ENCODE assay signal across 8 cellular contexts in genomic region chrX:78945186-78945912, GRCh38. TPM values are rescaled to one million over a fixed set of nuclear protein-coding genes. Genes with fewer than 3 reads are reported as not detected.
DNase-seq lines count a peak whose midpoint lies in the region; ATAC-seq lines count a peak whose summit lies in the region.

Gene P2RY10 (plus strand): TSS chrX:78945391. CDS start chrX:78960521, 15,130 bp downstream.

- H3K27ac Mint-ChIP-seq in activated naive CD8-positive, alpha-beta T cell treated with anti-CD3 and anti-CD28 coated beads for 36 hours = peak within 1 kb of the TSS; percentile 97

- intact Hi-C loops in left ventricle myocardium superior (cut with micrococcal nuclease) = no loop called here

- no peaks in the 10 kb centered on the region for H3K27me3 Mint-ChIP-seq in activated naive CD8-positive, alpha-beta T cell treated with anti-CD3 and anti-CD28 coated beads for 36 hours

- DNase-seq in activated naive CD8-positive, alpha-beta T cell treated with anti-CD3 and anti-CD28 coated beads for 36 hours = no peak
- DNase-seq in left ventricle myocardium superior = no peak
- no peak for DNase-seq in foreskin melanocyte
- DNase-seq in hypothalamus (lab: John Stamatoyannopoulos, UW) = no peak
- no peak for DNase-seq in AG20443 (ENCODE audit: low spot score)

- H3K36me3 Mint-ChIP-seq in activated naive CD8-positive, alpha-beta T cell treated with anti-CD3 and anti-CD28 coated beads for 36 hours = peaks cover 33% of the 10 kb centered on the region

- peak within 1 kb of the TSS; percentile 95 for H3K4me3 Mint-ChIP-seq in activated naive CD8-positive, alpha-beta T cell treated with anti-CD3 and anti-CD28 coated beads for 36 hours

- H3K4me1 Mint-ChIP-seq in activated naive CD8-positive, alpha-beta T cell treated with anti-CD3 and anti-CD28 coated beads for 36 hours = peaks cover 46% of the 10 kb centered on the region

- no peaks in the 10 kb centered on the region for H3K9me3 ChIP-seq in KOPT-K1 (ENCODE audit: insufficient read depth, low read length, poor library complexity, severe bottlenecking)

- H3K36me3 ChIP-seq in KOPT-K1 (ENCODE audit: insufficient read depth, low read length) = no peaks in the 10 kb centered on the region

- ATAC-seq in GM18499 (IDR thresholded peaks at IDR 0.05; ENCODE audit: insufficient read depth, unreplicated experiment) (peak; percentile 73), GM21529 (IDR thresholded peaks at IDR 0.05; ENCODE audit: unreplicated experiment) (peak; percentile 73), left ventricle myocardium superior (no peak)

- no peaks in the 10 kb centered on the region for H3K9me3 Mint-ChIP-seq in activated naive CD8-positive, alpha-beta T cell treated with anti-CD3 and anti-CD28 coated beads for 36 hours

- H3K27ac ChIP-seq in KOPT-K1 (ENCODE audit: low read depth, low read length, poor library complexity, severe bottlenecking) = peak within 1 kb of the TSS; percentile 78

RNA-seq across cellular contexts. Expression of gene P2RY10, which starts in this region (rescaled TPM):
- total RNA-seq in activated naive CD8-positive, alpha-beta T cell treated with anti-CD3 and anti-CD28 coated beads for 36 hours = 10 to 100 TPM; 54.5 to 55.4 TPM
- total RNA-seq in left ventricle myocardium superior = 0.20 TPM

Comparison
In these comparisons a context has a peak if more than half of its experiments do, and no peak if none do; other contexts are left out.
1. RNA of gene P2RY10 (total RNA-seq): 54.5 to 55.4 TPM in activated naive CD8-positive, alpha-beta T cell treated with anti-CD3 and anti-CD28 coated beads for 36 hours; 0.20 TPM in left ventricle myocardium superior (single experiment); every median in the first group is over 10 times any median in the second.